In genomic region chr6:137697267-137697938, GRCh38 we compare ENCODE assay signal across 8 cellular contexts.
DNase-seq lines count a peak whose midpoint lies in the region; ATAC-seq and TF ChIP-seq lines count a peak whose summit lies in the region.

No MANE protein-coding gene starts in this region.

- WGBS in smooth muscle cell (ENCODE audit: low lambda C conversion rate): 3% methylated on average over 2 of the region's 2 CpGs

- ATAC-seq in GM19452 (IDR thresholded peaks at IDR 0.05; ENCODE audit: unreplicated experiment): peak; percentile 67

- H3F3A ChIP-seq in smooth muscle cell (ENCODE audit: low read depth): peaks cover 19% of the 10 kb centered on the region

- H3K36me3 ChIP-seq in KMS-11 (ENCODE audit: insufficient read depth): no peaks in the 10 kb centered on the region
- H3K36me3 ChIP-seq in smooth muscle cell (ENCODE audit: low read depth): no peaks in the 10 kb centered on the region

- TF ChIP-seq CTCF in KMS-11 (conservative IDR thresholded peaks at IDR 0.05; ENCODE audit: low read depth, low read length) (peak; percentile 33), fibroblast of mammary gland (conservative IDR thresholded peaks at IDR 0.05; ENCODE audit: control insufficient read depth, insufficient read depth, low read depth, low read length) (no peak), smooth muscle cell (IDR thresholded peaks at IDR 0.05; ENCODE audit: borderline replicate concordance, insufficient read depth, poor library complexity, severe bottlenecking) (no peak)

- no peak overlapping the region for H3K9ac ChIP-seq in KMS-11
- H3K9ac ChIP-seq in smooth muscle cell (ENCODE audit: low read depth): no peak overlapping the region

- no peak overlapping the region for H3K4me2 ChIP-seq in KMS-11
- H3K4me2 ChIP-seq in smooth muscle cell: peak overlapping the region; percentile 14

- peak; percentile 3 for DNase-seq in COLO668 (lab: John Stamatoyannopoulos, UW; ENCODE audit: unreplicated experiment)
- DNase-seq in fibroblast of mammary gland (ENCODE audit: low read depth): peak; percentile 28
- no peak for DNase-seq in smooth muscle cell (lab: John Stamatoyannopoulos, UW; ENCODE audit: unreplicated experiment)
- DNase-seq in NCI-H2171 (lab: John Stamatoyannopoulos, UW): no peak
- no peak for DNase-seq in germinal center (ENCODE audit: low spot score)
- DNase-seq in cerebellar cortex (ENCODE audit: low spot score): no peak

- H3K27ac ChIP-seq in KMS-11 (no peak overlapping the region), smooth muscle cell (ENCODE audit: low read depth) (peak overlapping the region; percentile 51)

- no peak overlapping the region for H2AFZ ChIP-seq in KMS-11 (ENCODE audit: low read depth)
- H2AFZ ChIP-seq in smooth muscle cell (ENCODE audit: low read depth): no peak overlapping the region

- H3K4me1 ChIP-seq in KMS-11 (ENCODE audit: low read depth, poor library complexity, severe bottlenecking): peaks cover 9% of the 10 kb centered on the region
- H3K4me1 ChIP-seq in smooth muscle cell (ENCODE audit: low read depth): peaks cover 25% of the 10 kb centered on the region

- no peaks in the 10 kb centered on the region for H3K9me3 ChIP-seq in smooth muscle cell (replicated peaks; ENCODE audit: low read depth)

- H3K4me3 ChIP-seq in KMS-11 (IDR thresholded peaks at IDR 0.05; ENCODE audit: insufficient read depth, low read depth, low read length): no peak overlapping the region
- no peak overlapping the region for H3K4me3 ChIP-seq in fibroblast of mammary gland (ENCODE audit: control insufficient read depth, low read depth, low read length)
- no peak overlapping the region for H3K4me3 ChIP-seq in smooth muscle cell

- H3K27me3 ChIP-seq in KMS-11 (ENCODE audit: insufficient read depth, low read depth) (no peaks in the 10 kb centered on the region), smooth muscle cell (ENCODE audit: low read depth) (no peaks in the 10 kb centered on the region)

- H3K79me2 ChIP-seq in KMS-11 (ENCODE audit: insufficient read depth, low read depth) (no peaks in the 10 kb centered on the region), smooth muscle cell (ENCODE audit: low read depth) (no peaks in the 10 kb centered on the region)

- no peaks in the 10 kb centered on the region for H4K20me1 ChIP-seq in KMS-11 (ENCODE audit: insufficient read depth)
- no peaks in the 10 kb centered on the region for H4K20me1 ChIP-seq in smooth muscle cell (ENCODE audit: low read depth)

Comparison
In these comparisons a context has a peak if more than half of its experiments do, and no peak if none do; other contexts are left out.
1. DNase-seq: peak in COLO668 (single experiment) and fibroblast of mammary gland (single experiment); none in smooth muscle cell (single experiment), NCI-H2171 (single experiment), germinal center (single experiment) and cerebellar cortex (single experiment).